Comparison of ENCODE assay signal across 27 cellular contexts in the genomic region with DNA sequence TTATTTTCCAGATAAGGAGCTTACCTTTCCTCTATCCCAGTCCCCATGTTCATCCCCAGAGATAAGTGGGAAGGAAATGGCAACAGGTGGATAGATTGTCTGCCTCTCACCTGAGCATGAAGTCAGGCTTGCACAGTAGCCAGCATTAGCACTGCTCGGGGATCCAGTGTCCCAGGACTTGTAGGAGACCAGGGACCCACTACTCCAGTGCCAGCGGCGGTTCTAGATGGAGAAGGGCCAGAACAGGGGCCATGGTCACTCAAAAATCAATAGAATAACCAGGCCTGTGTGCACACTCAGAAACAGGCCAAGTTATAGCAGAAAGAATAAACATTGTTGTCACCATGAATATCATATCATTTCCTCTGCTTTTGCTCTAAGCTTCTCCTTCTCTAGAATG. TPM values are rescaled to one million over a fixed set of nuclear protein-coding genes. Genes with fewer than 3 reads are reported as not detected.
A peak's percentile ranks its signal among the peaks of the same experiment; 100 is the strongest.
DNase-seq lines count a peak whose midpoint lies in the region; ATAC-seq lines count a peak whose summit lies in the region.
"Had no signal": no experiment of that assay in that cellular context is flagged by ENCODE, and none has a peak within 500 bp of the region (broad histone marks: within the 10 kb centered on the region; RNA-seq: fewer than 3 reads in every experiment).

No MANE protein-coding gene starts in this region.

- POLR2A ChIA-PET in naive thymus-derived CD8-positive, alpha-beta T cell (lab: Charles Lee) = no interaction called here

- peaks cover 0 to 11% of the 10 kb centered on the region in 2 donors for H3K36me3 Mint-ChIP-seq in naive B cell
- no peaks in the 10 kb centered on the region for H3K36me3 Mint-ChIP-seq in naive thymus-derived CD8-positive, alpha-beta T cell
- H3K36me3 Mint-ChIP-seq: CD14-positive monocyte; CD4-positive, alpha-beta memory T cell; CD4-positive, CD25-positive, alpha-beta regulatory T cell; CD8-positive, alpha-beta memory T cell had no signal

- no peaks in the 10 kb centered on the region for H3K9me3 ChIP-seq in right cardiac atrium (ENCODE audit: control insufficient read depth, low read length)
- H3K9me3 ChIP-seq: A549, BE2C, BLaER1 had no signal

- peak; percentile 56 for DNase-seq in Right ventricle myocardium inferior (ENCODE audit: missing footprints)
- DNase-seq in right cardiac atrium = no peak
- no peak for DNase-seq in naive B cell
- no peak for DNase-seq in pons (ENCODE audit: low spot score)
- DNase-seq in naive thymus-derived CD8-positive, alpha-beta T cell = no peak
- DNase-seq: AML-193; BE2C; C1 segment of cervical spinal cord; CD4-positive, alpha-beta memory T cell; CD4-positive, CD25-positive, alpha-beta regulatory T cell; CD8-positive, alpha-beta memory T cell; COR-L47; DMS 273 treated with DMSO at 0.1 percent for 48 hours; DMS153; DMS53; DMS79; DND-41; EL; GDM1 had no signal

- H3K9me3 Mint-ChIP-seq in naive B cell = peaks cover 0 to 7% (median 5%) of the 10 kb centered on the region in 7 donors
- H3K9me3 Mint-ChIP-seq in naive thymus-derived CD8-positive, alpha-beta T cell = peaks cover 0 to 23% (median 8%) of the 10 kb centered on the region in 9 donors

- no peaks in the 10 kb centered on the region for H3K4me1 ChIP-seq in right cardiac atrium (ENCODE audit: control insufficient read depth, insufficient read depth, low read length)
- H3K4me1 ChIP-seq: A549 had no signal

- H3K27me3 Mint-ChIP-seq in naive B cell = no peaks in the 10 kb centered on the region
- peaks cover 0 to 3% (median 0%) of the 10 kb centered on the region in 5 donors for H3K27me3 Mint-ChIP-seq in naive thymus-derived CD8-positive, alpha-beta T cell
- H3K27me3 Mint-ChIP-seq: CD4-positive, CD25-positive, alpha-beta regulatory T cell had no signal

- WGBS in right cardiac atrium = 78% methylated on average over 3 of the region's 3 CpGs

- peak overlapping the region in 1 of 8 donors; percentile 64 for H3K4me3 Mint-ChIP-seq in naive B cell
- H3K4me3 Mint-ChIP-seq in naive thymus-derived CD8-positive, alpha-beta T cell = no peak overlapping the region
- H3K4me3 Mint-ChIP-seq: CD14-positive monocyte; CD4-positive, alpha-beta memory T cell; CD4-positive, CD25-positive, alpha-beta regulatory T cell; CD8-positive, alpha-beta memory T cell had no signal

- H3K27ac Mint-ChIP-seq in naive B cell = peak overlapping the region in 4 of 6 donors; percentile 18 to 78 (median 50)
- H3K27ac Mint-ChIP-seq in naive thymus-derived CD8-positive, alpha-beta T cell = no peak overlapping the region
- H3K27ac Mint-ChIP-seq: CD14-positive monocyte; CD4-positive, alpha-beta memory T cell; CD4-positive, CD25-positive, alpha-beta regulatory T cell; CD8-positive, alpha-beta memory T cell had no signal

- ATAC-seq in Right ventricle myocardium inferior (no peak), right cardiac atrium (no peak), naive B cell (ENCODE audit: low read depth in 2 of 2) (no peak)
- ATAC-seq in naive thymus-derived CD8-positive, alpha-beta T cell = no peak
- ATAC-seq: A549, GM12878 had no signal

- no peak overlapping the region for H3K4me3 ChIP-seq in right cardiac atrium (ENCODE audit: low read length)
- H3K4me3 ChIP-seq: A549, BLaER1, GM12878 had no signal

- H3K27me3 ChIP-seq in right cardiac atrium (ENCODE audit: control insufficient read depth, insufficient read depth) = no peaks in the 10 kb centered on the region
- H3K27me3 ChIP-seq: BE2C, BLaER1 had no signal

- no peak overlapping the region for H3K27ac ChIP-seq in right cardiac atrium (ENCODE audit: low read length)
- H3K27ac ChIP-seq: 22Rv1, A549, BLaER1 had no signal

- intact Hi-C loops in Right ventricle myocardium inferior (cut with DNase I) = no loop called here
- intact Hi-C loops in right cardiac atrium (cut with DNase I) = no loop called here

- H3K4me1 Mint-ChIP-seq in naive B cell = peaks cover 26 to 39% (median 30%) of the 10 kb centered on the region in 3 donors
- H3K4me1 Mint-ChIP-seq in naive thymus-derived CD8-positive, alpha-beta T cell = peaks cover 0 to 12% (median 0%) of the 10 kb centered on the region in 4 donors
- H3K4me1 Mint-ChIP-seq: CD14-positive monocyte; CD4-positive, alpha-beta memory T cell; CD4-positive, CD25-positive, alpha-beta regulatory T cell; CD8-positive, alpha-beta memory T cell had no signal

RNA-seq across cellular contexts. Expression of gene REG1B, which starts 2.4 kb away (rescaled TPM):
- not detected for total RNA-seq in Right ventricle myocardium inferior
- total RNA-seq in right cardiac atrium = not detected
- polyA plus RNA-seq in right cardiac atrium = 0.20 TPM
- not detected for polyA plus RNA-seq in naive B cell (ENCODE audit: low read depth in 6 of 6)
- not detected for total RNA-seq in naive thymus-derived CD8-positive, alpha-beta T cell
- not detected for polyA plus RNA-seq in naive thymus-derived CD8-positive, alpha-beta T cell
- total RNA-seq: A172; CD4-positive, alpha-beta memory T cell; CD4-positive, CD25-positive, alpha-beta regulatory T cell; CD8-positive, alpha-beta memory T cell; Daoy; G401 had no signal
- polyA plus RNA-seq: A549; CD14-positive monocyte; CD4-positive, alpha-beta memory T cell; CD4-positive, CD25-positive, alpha-beta regulatory T cell; CD8-positive, alpha-beta memory T cell; GM12878 had no signal

RNA-seq across cellular contexts. Expression of gene REG1A, which starts 34.9 kb away (rescaled TPM):
- total RNA-seq in Right ventricle myocardium inferior (not detected), right cardiac atrium (1 to 10 TPM in 1 of 4 donors, not detected in 3; 1.4 TPM)
- polyA plus RNA-seq in right cardiac atrium (1.7 TPM), naive B cell (ENCODE audit: low read depth in 6 of 6) (not detected)
- total RNA-seq in naive thymus-derived CD8-positive, alpha-beta T cell = not detected
- not detected for polyA plus RNA-seq in naive thymus-derived CD8-positive, alpha-beta T cell
- total RNA-seq: A172; CD4-positive, alpha-beta memory T cell; CD4-positive, CD25-positive, alpha-beta regulatory T cell; CD8-positive, alpha-beta memory T cell; G401 had no signal
- polyA plus RNA-seq: A549; CD14-positive monocyte; CD4-positive, alpha-beta memory T cell; CD4-positive, CD25-positive, alpha-beta regulatory T cell; CD8-positive, alpha-beta memory T cell; GM12878 had no signal

RNA-seq across cellular contexts. Expression of gene REG3G, which starts 59.9 kb away (rescaled TPM):
- total RNA-seq in Right ventricle myocardium inferior (not detected), right cardiac atrium (not detected)
- polyA plus RNA-seq in right cardiac atrium (not detected), naive B cell (ENCODE audit: low read depth in 6 of 6) (not detected)
- not detected for total RNA-seq in naive thymus-derived CD8-positive, alpha-beta T cell
- polyA plus RNA-seq in naive thymus-derived CD8-positive, alpha-beta T cell = not detected
- total RNA-seq: A172; CD4-positive, alpha-beta memory T cell; CD4-positive, CD25-positive, alpha-beta regulatory T cell; CD8-positive, alpha-beta memory T cell; Daoy; G401 had no signal
- polyA plus RNA-seq: A549; CD14-positive monocyte; CD4-positive, alpha-beta memory T cell; CD4-positive, CD25-positive, alpha-beta regulatory T cell; CD8-positive, alpha-beta memory T cell; GM12878 had no signal

Comparison
In these comparisons a context has a peak if more than half of its experiments do, and no peak if none do; other contexts are left out.
1. H3K27ac Mint-ChIP-seq: peak in naive B cell (4 of 6); none in naive thymus-derived CD8-positive, alpha-beta T cell (0 of 10).